ENCODE assay signal across 1 cellular context in genomic region chr12:123995023-123995422, GRCh38.
A peak's percentile ranks its signal among the peaks of the same experiment; 100 is the strongest.
TF ChIP-seq lines count a peak whose summit lies in the region.

No MANE protein-coding gene starts in this region.

TF ChIP-seq in K562, 482 proteins besides CTCF, POLR2A, EP300 and RAD21:
- peak; percentile 51; the same call in 1 of the 2 replicates for TF ChIP-seq BCOR (IDR thresholded peaks at IDR 0.05)
- TF ChIP-seq ELF1 (tag; IDR thresholded peaks at IDR 0.05): no peak
